8 cellular contexts compared by ENCODE assay signal in the genomic region with DNA sequence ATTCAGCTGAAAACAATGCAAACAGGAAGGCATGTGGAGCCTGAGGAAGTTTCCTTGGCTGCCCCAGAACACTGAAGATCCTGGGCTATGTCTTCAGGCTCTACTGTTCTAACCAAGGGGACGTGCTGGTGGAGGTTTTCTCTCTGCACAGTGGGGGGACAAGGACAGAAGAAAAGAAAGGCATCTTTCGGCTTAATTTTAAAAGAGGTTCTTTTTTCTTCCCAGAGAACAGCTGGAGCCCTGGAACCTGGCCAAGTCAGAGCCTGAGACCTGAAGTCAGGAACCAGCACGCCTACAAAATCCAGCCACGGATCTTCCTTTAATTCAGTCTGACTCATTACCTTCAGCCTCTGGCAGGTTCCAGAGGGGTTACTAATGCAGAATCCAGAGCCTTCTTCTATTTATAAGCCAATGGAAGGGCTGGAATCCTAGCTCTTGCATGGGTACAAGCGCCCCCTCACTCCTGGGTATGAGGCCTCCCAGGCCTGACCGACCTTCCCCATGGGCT. TPM values are rescaled to one million over a fixed set of nuclear protein-coding genes. Genes with fewer than 3 reads are reported as not detected.
DNase-seq lines count a peak whose midpoint lies in the region; ATAC-seq and TF ChIP-seq lines count a peak whose summit lies in the region.

No MANE protein-coding gene starts in this region.

- H3K9me3 ChIP-seq in breast epithelium (no peaks in the 10 kb centered on the region), mesodermal cell (ENCODE audit: control insufficient read depth, low read length) (no peaks in the 10 kb centered on the region)

- no peak for TF ChIP-seq POLR2A in breast epithelium (IDR thresholded peaks at IDR 0.05)

- H3K27me3 ChIP-seq in breast epithelium, result no peaks in the 10 kb centered on the region

- 53 to 62% methylated on average over 5 to 6 of the region's 6 CpGs for WGBS in mesodermal cell (ENCODE audit: insufficient coverage in 2 of 2), 2 experiments

- TF ChIP-seq CTCF in AG09319 (IDR thresholded peaks at IDR 0.05; ENCODE audit: low read depth, low read length) (no peak), breast epithelium (IDR thresholded peaks at IDR 0.05) (no peak)

- H3K36me3 ChIP-seq in breast epithelium (no peaks in the 10 kb centered on the region), mesodermal cell (ENCODE audit: control insufficient read depth, insufficient read depth, low read length) (peaks cover 9% of the 10 kb centered on the region)

- no peak overlapping the region for H3K4me3 ChIP-seq in breast epithelium
- H3K4me3 ChIP-seq in mesodermal cell (ENCODE audit: extremely low read depth, insufficient read depth, low read length, poor library complexity, severe bottlenecking), result no peak overlapping the region

- intact Hi-C loops in breast epithelium (cut with DNase I; ENCODE audit: low total_unique reads), result loop anchor here (2.0 kb wide), 1 partner anchor 67 kb away; no protein-coding TSS in a partner anchor

- ATAC-seq in GM19023 (IDR thresholded peaks at IDR 0.05; ENCODE audit: unreplicated experiment) (no peak), GM21528 (IDR thresholded peaks at IDR 0.05; ENCODE audit: low FRiP score, unreplicated experiment) (no peak), GM18909 (IDR thresholded peaks at IDR 0.05; ENCODE audit: poor library complexity, unreplicated experiment) (no peak)

- H3K4me1 ChIP-seq in breast epithelium (peaks cover 6 to 17% of the 10 kb centered on the region in 2 donors), mesodermal cell (ENCODE audit: control insufficient read depth, insufficient read depth, low read length, poor library complexity, severe bottlenecking) (peaks cover 63% of the 10 kb centered on the region)

- DNase-seq in AG09319 (ENCODE audit: extremely low read depth, low read depth), result peak; percentile 44
- peak; percentile 96 for DNase-seq in M059J (ENCODE audit: low read depth)
- DNase-seq in breast epithelium (ENCODE audit: low spot score in 2 of 2), result peak in 1 of 2 donors; percentile 58
- DNase-seq in globus pallidus (ENCODE audit: low spot score), result no peak

- H3K27ac ChIP-seq in breast epithelium (peak overlapping the region; percentile 67 to 68), mesodermal cell (ENCODE audit: low read depth, low read length, severe bottlenecking) (peak overlapping the region; percentile 85)

RNA-seq across cellular contexts. Expression of gene CTNNBIP1, which starts 19.8 kb away (rescaled TPM):
- total RNA-seq in M059J (2014; rRNA removed; shearing (Covaris generic)), result 35.7 and 37.1 TPM in 2 replicates
- total RNA-seq in breast epithelium, result 10 to 100 TPM; 25.9 to 37.9 (median 29.5) TPM
- polyA plus RNA-seq in mesodermal cell (2013, experiment 1 of 2), result 57.3 TPM
- polyA plus RNA-seq in mesodermal cell (2013, experiment 2 of 2), result 47.8 TPM

RNA-seq across cellular contexts. Expression of gene LZIC, which starts 52.9 kb away (rescaled TPM):
- 17.5 and 33.0 TPM in 2 replicates for total RNA-seq in M059J (2014; rRNA removed; shearing (Covaris generic))
- total RNA-seq in breast epithelium, result 10 to 100 TPM; 22.3 to 29.3 (median 23.7) TPM
- polyA plus RNA-seq in mesodermal cell (2013, experiment 1 of 2), result 27.9 TPM
- 32.6 TPM for polyA plus RNA-seq in mesodermal cell (2013, experiment 2 of 2)

RNA-seq across cellular contexts. Expression of gene NMNAT1, which starts 53.0 kb away (rescaled TPM):
- 12.8 and 13.8 TPM in 2 replicates for total RNA-seq in M059J (2014; rRNA removed; shearing (Covaris generic))
- total RNA-seq in breast epithelium, result 1 to 10 TPM; 6.6 to 8.3 (median 6.9) TPM
- 9.1 TPM for polyA plus RNA-seq in mesodermal cell (2013, experiment 1 of 2)
- 10.2 TPM for polyA plus RNA-seq in mesodermal cell (2013, experiment 2 of 2)
